ENCODE assay signal across 1 cellular context in the genomic region with DNA sequence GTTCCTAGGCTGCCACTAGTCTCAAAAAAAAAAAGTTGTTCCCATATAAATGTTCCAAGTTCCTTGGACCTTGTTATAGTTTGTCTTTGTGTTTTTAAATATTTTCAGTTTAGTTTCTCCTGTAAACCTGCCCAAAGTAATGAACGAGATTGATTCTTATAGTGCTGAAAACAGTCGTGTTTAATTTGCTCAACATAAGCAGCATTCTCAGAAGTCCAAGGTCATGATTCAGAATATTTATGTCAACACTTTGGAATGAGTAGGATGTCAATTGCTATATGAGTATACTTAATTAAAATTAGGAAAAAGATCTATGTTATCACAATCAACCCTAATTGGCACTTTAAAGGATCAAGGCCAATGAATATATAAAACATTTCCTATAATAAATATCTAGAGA.
TF ChIP-seq lines count a peak whose summit lies in the region.

No MANE protein-coding gene starts in this region.

TF ChIP-seq in endothelial cell of umbilical vein, 7 proteins besides CTCF, POLR2A, EP300 and RAD21 (continued from another document):
- no peak for TF ChIP-seq GATA2 (IDR thresholded peaks at IDR 0.05; ENCODE audit: insufficient read depth, insufficient read length, low read depth, low read length)
- TF ChIP-seq, protein P1, sequence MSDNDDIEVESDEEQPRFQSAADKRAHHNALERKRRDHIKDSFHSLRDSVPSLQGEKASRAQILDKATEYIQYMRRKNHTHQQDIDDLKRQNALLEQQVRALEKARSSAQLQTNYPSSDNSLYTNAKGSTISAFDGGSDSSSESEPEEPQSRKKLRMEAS (IDR thresholded peaks at IDR 0.05; ENCODE audit: insufficient read depth, insufficient read length): no peak
- TF ChIP-seq POLR2AphosphoS5 (IDR thresholded peaks at IDR 0.05; ENCODE audit: insufficient read depth, low read depth, low read length): no peak
